1 cellular context compared by ENCODE assay signal in genomic region chr20:8131598-8132014, GRCh38.
TF ChIP-seq lines count a peak whose summit lies in the region.

No MANE protein-coding gene starts in this region.

TF ChIP-seq in HepG2, 621 proteins besides CTCF, POLR2A, EP300 and RAD21 (continued from another document and continues in another):
- TF ChIP-seq, protein P1, sequence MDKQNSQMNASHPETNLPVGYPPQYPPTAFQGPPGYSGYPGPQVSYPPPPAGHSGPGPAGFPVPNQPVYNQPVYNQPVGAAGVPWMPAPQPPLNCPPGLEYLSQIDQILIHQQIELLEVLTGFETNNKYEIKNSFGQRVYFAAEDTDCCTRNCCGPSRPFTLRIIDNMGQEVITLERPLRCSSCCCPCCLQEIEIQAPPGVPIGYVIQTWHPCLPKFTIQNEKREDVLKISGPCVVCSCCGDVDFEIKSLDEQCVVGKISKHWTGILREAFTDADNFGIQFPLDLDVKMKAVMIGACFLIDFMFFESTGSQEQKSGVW (CRISPR knock-in tag; IDR thresholded peaks at IDR 0.05; ENCODE audit: borderline replicate concordance) = no peak
- no peak for TF ChIP-seq ZNF746 (CRISPR knock-in tag; IDR thresholded peaks at IDR 0.05)
- TF ChIP-seq RARG (CRISPR knock-in tag; IDR thresholded peaks at IDR 0.05; ENCODE audit: low read depth) = no peak
- no peak for TF ChIP-seq ZNF558 (CRISPR knock-in tag; IDR thresholded peaks at IDR 0.05; ENCODE audit: borderline replicate concordance)
- TF ChIP-seq ZNF644 (CRISPR knock-in tag; IDR thresholded peaks at IDR 0.05; ENCODE audit: low read depth) = no peak
- no peak for TF ChIP-seq GATAD1 (CRISPR knock-in tag; IDR thresholded peaks at IDR 0.05)
- no peak for TF ChIP-seq NPAS2 (CRISPR knock-in tag; IDR thresholded peaks at IDR 0.05; ENCODE audit: borderline replicate concordance)
- TF ChIP-seq ZNF781 (CRISPR knock-in tag; IDR thresholded peaks at IDR 0.05; ENCODE audit: borderline replicate concordance, not compliant biosample characterization) = peak; percentile 93
- TF ChIP-seq MBNL3 (CRISPR knock-in tag; conservative IDR thresholded peaks at IDR 0.05) = no peak
- TF ChIP-seq, protein P2, sequence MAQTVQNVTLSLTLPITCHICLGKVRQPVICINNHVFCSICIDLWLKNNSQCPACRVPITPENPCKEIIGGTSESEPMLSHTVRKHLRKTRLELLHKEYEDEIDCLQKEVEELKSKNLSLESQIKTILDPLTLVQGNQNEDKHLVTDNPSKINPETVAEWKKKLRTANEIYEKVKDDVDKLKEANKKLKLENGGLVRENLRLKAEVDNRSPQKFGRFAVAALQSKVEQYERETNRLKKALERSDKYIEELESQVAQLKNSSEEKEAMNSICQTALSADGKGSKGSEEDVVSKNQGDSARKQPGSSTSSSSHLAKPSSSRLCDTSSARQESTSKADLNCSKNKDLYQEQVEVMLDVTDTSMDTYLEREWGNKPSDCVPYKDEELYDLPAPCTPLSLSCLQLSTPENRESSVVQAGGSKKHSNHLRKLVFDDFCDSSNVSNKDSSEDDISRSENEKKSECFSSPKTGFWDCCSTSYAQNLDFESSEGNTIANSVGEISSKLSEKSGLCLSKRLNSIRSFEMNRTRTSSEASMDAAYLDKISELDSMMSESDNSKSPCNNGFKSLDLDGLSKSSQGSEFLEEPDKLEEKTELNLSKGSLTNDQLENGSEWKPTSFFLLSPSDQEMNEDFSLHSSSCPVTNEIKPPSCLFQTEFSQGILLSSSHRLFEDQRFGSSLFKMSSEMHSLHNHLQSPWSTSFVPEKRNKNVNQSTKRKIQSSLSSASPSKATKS (CRISPR knock-in tag; IDR thresholded peaks at IDR 0.05) = no peak
- no peak for TF ChIP-seq ONECUT2 (CRISPR knock-in tag; IDR thresholded peaks at IDR 0.05)
- 0 out of 2 replicates have a peak, but pooled peaks have one; percentile 56 for TF ChIP-seq FOXC1 (CRISPR knock-in tag; IDR thresholded peaks at IDR 0.05; ENCODE audit: borderline replicate concordance)
- no peak for TF ChIP-seq ZNF253 (CRISPR knock-in tag; IDR thresholded peaks at IDR 0.05; ENCODE audit: borderline replicate concordance)
- TF ChIP-seq, protein P3, sequence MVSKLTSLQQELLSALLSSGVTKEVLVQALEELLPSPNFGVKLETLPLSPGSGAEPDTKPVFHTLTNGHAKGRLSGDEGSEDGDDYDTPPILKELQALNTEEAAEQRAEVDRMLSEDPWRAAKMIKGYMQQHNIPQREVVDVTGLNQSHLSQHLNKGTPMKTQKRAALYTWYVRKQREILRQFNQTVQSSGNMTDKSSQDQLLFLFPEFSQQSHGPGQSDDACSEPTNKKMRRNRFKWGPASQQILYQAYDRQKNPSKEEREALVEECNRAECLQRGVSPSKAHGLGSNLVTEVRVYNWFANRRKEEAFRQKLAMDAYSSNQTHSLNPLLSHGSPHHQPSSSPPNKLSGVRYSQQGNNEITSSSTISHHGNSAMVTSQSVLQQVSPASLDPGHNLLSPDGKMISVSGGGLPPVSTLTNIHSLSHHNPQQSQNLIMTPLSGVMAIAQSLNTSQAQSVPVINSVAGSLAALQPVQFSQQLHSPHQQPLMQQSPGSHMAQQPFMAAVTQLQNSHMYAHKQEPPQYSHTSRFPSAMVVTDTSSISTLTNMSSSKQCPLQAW (CRISPR knock-in tag; IDR thresholded peaks at IDR 0.05) = peak; percentile 89
- TF ChIP-seq ZNF777 (CRISPR knock-in tag; IDR thresholded peaks at IDR 0.05) = no peak
- TF ChIP-seq, protein P4, sequence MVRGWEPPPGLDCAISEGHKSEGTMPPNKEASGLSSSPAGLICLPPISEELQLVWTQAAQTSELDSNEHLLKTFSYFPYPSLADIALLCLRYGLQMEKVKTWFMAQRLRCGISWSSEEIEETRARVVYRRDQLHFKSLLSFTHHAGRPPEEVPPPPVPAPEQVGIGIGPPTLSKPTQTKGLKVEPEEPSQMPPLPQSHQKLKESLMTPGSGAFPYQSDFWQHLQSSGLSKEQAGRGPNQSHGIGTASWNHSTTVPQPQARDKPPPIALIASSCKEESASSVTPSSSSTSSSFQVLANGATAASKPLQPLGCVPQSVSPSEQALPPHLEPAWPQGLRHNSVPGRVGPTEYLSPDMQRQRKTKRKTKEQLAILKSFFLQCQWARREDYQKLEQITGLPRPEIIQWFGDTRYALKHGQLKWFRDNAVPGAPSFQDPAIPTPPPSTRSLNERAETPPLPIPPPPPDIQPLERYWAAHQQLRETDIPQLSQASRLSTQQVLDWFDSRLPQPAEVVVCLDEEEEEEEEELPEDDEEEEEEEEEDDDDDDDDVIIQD (CRISPR knock-in tag; IDR thresholded peaks at IDR 0.05; ENCODE audit: low read depth) = no peak
- no peak for TF ChIP-seq ZFP82 (CRISPR knock-in tag; IDR thresholded peaks at IDR 0.05; ENCODE audit: borderline replicate concordance)
- TF ChIP-seq HNF4G (IDR thresholded peaks at IDR 0.05; ENCODE audit: borderline replicate concordance, low read depth, low read length) = no peak
- 0 out of 2 replicates have a peak, but pooled peaks have one; percentile 7 for TF ChIP-seq HNF4G (CRISPR knock-in tag; IDR thresholded peaks at IDR 0.05; ENCODE audit: borderline replicate concordance, low read depth)
- no peak for TF ChIP-seq RFXAP (CRISPR knock-in tag; IDR thresholded peaks at IDR 0.05; ENCODE audit: borderline replicate concordance)
- no peak for TF ChIP-seq KLF6 (CRISPR knock-in tag; IDR thresholded peaks at IDR 0.05)
- peak; percentile 62 for TF ChIP-seq ZNF883 (CRISPR knock-in tag; IDR thresholded peaks at IDR 0.05; ENCODE audit: not compliant biosample characterization)
- TF ChIP-seq USF2 (IDR thresholded peaks at IDR 0.05; ENCODE audit: low read depth, low read length) = no peak
- no peak for TF ChIP-seq USF2 (CRISPR knock-in tag; IDR thresholded peaks at IDR 0.05; ENCODE audit: borderline replicate concordance)
- TF ChIP-seq ZNF441 (CRISPR knock-in tag; IDR thresholded peaks at IDR 0.05; ENCODE audit: borderline replicate concordance) = no peak
- no peak for TF ChIP-seq NAIF1 (CRISPR knock-in tag; IDR thresholded peaks at IDR 0.05; ENCODE audit: borderline replicate concordance)
- TF ChIP-seq, protein P5, sequence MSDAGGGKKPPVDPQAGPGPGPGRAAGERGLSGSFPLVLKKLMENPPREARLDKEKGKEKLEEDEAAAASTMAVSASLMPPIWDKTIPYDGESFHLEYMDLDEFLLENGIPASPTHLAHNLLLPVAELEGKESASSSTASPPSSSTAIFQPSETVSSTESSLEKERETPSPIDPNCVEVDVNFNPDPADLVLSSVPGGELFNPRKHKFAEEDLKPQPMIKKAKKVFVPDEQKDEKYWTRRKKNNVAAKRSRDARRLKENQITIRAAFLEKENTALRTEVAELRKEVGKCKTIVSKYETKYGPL (CRISPR knock-in tag; IDR thresholded peaks at IDR 0.05) = no peak
- 0 out of 2 replicates have a peak, but pooled peaks have one; percentile 67 for TF ChIP-seq ZNF224 (CRISPR knock-in tag; IDR thresholded peaks at IDR 0.05)
- no peak for TF ChIP-seq KMT2B (CRISPR knock-in tag; IDR thresholded peaks at IDR 0.05)
- peak; percentile 81; the same call in 1 of the 2 replicates for TF ChIP-seq ZNF430 (CRISPR knock-in tag; IDR thresholded peaks at IDR 0.05)
- TF ChIP-seq SATB2 (CRISPR knock-in tag; IDR thresholded peaks at IDR 0.05) = no peak
- TF ChIP-seq, protein P6, sequence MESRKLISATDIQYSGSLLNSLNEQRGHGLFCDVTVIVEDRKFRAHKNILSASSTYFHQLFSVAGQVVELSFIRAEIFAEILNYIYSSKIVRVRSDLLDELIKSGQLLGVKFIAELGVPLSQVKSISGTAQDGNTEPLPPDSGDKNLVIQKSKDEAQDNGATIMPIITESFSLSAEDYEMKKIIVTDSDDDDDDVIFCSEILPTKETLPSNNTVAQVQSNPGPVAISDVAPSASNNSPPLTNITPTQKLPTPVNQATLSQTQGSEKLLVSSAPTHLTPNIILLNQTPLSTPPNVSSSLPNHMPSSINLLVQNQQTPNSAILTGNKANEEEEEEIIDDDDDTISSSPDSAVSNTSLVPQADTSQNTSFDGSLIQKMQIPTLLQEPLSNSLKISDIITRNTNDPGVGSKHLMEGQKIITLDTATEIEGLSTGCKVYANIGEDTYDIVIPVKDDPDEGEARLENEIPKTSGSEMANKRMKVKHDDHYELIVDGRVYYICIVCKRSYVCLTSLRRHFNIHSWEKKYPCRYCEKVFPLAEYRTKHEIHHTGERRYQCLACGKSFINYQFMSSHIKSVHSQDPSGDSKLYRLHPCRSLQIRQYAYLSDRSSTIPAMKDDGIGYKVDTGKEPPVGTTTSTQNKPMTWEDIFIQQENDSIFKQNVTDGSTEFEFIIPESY (CRISPR knock-in tag; IDR thresholded peaks at IDR 0.05) = no peak
- no peak for TF ChIP-seq KLF12 (CRISPR knock-in tag; IDR thresholded peaks at IDR 0.05; ENCODE audit: borderline replicate concordance)
- peak; percentile 99 for TF ChIP-seq ZNF572 (CRISPR knock-in tag; IDR thresholded peaks at IDR 0.05)
- TF ChIP-seq, protein P7, sequence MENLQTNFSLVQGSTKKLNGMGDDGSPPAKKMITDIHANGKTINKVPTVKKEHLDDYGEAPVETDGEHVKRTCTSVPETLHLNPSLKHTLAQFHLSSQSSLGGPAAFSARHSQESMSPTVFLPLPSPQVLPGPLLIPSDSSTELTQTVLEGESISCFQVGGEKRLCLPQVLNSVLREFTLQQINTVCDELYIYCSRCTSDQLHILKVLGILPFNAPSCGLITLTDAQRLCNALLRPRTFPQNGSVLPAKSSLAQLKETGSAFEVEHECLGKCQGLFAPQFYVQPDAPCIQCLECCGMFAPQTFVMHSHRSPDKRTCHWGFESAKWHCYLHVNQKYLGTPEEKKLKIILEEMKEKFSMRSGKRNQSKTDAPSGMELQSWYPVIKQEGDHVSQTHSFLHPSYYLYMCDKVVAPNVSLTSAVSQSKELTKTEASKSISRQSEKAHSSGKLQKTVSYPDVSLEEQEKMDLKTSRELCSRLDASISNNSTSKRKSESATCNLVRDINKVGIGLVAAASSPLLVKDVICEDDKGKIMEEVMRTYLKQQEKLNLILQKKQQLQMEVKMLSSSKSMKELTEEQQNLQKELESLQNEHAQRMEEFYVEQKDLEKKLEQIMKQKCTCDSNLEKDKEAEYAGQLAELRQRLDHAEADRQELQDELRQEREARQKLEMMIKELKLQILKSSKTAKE (CRISPR knock-in tag; IDR thresholded peaks at IDR 0.05; ENCODE audit: borderline replicate concordance) = no peak
- TF ChIP-seq ZSCAN25 (CRISPR knock-in tag; IDR thresholded peaks at IDR 0.05) = no peak
- 0 out of 2 replicates have a peak, but pooled peaks have one; percentile 60 for TF ChIP-seq TOE1 (CRISPR knock-in tag; IDR thresholded peaks at IDR 0.05)
- TF ChIP-seq NR2F2 (IDR thresholded peaks at IDR 0.05; ENCODE audit: borderline replicate concordance, low read depth) = no peak
- TF ChIP-seq PRDM15 (CRISPR knock-in tag; IDR thresholded peaks at IDR 0.05) = no peak
- TF ChIP-seq ZBTB44 (CRISPR knock-in tag; IDR thresholded peaks at IDR 0.05) = no peak
- TF ChIP-seq ZNF121 (CRISPR knock-in tag; IDR thresholded peaks at IDR 0.05) = no peak
- TF ChIP-seq, protein P8, sequence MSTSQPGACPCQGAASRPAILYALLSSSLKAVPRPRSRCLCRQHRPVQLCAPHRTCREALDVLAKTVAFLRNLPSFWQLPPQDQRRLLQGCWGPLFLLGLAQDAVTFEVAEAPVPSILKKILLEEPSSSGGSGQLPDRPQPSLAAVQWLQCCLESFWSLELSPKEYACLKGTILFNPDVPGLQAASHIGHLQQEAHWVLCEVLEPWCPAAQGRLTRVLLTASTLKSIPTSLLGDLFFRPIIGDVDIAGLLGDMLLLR (CRISPR knock-in tag; IDR thresholded peaks at IDR 0.05) = 0 out of 2 replicates have a peak, but pooled peaks have one; percentile 24
